ENCODE assay signal across 8 cellular contexts in the genomic region with DNA sequence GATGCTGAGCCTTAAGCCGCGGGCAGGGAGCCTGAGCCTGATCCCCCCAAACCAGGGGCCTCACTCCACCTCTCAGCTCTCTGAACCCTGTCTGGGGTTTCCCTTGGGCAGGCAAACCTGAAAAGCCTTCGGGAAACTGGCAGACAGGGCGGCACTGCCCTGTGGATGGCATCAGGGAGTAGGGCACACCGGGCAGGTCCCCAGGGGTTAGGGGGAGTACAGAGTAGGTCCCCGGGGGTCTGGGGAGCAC. TPM values are rescaled to one million over a fixed set of nuclear protein-coding genes. Genes with fewer than 3 reads are reported as not detected.
DNase-seq lines count a peak whose midpoint lies in the region; ATAC-seq, FAIRE-seq and TF ChIP-seq lines count a peak whose summit lies in the region.

No MANE protein-coding gene starts in this region.

- H3K27me3 ChIP-seq in DOHH2 (ENCODE audit: control insufficient read depth, low read length): no peaks in the 10 kb centered on the region
- H3K27me3 ChIP-seq in RWPE2 (ENCODE audit: insufficient read depth, poor library complexity, severe bottlenecking): no peaks in the 10 kb centered on the region

- H3K4me1 ChIP-seq in DOHH2 (ENCODE audit: control insufficient read depth, low read length) (peaks cover 92% of the 10 kb centered on the region), RWPE2 (ENCODE audit: insufficient read depth, poor library complexity, severe bottlenecking) (peaks cover 24% of the 10 kb centered on the region)

- H3K9me2 ChIP-seq in DOHH2 (replicated peaks; ENCODE audit: control insufficient read depth, low read length): no peaks in the 10 kb centered on the region

- no peak for ATAC-seq in RWPE2 (ENCODE audit: low read depth)
- ATAC-seq in sciatic nerve: no peak

- peaks cover 87% of the 10 kb centered on the region for H3K36me3 ChIP-seq in DOHH2 (ENCODE audit: control insufficient read depth, low read length)
- peaks cover 77% of the 10 kb centered on the region for H3K36me3 ChIP-seq in RWPE2 (ENCODE audit: low read depth)

- TF ChIP-seq CTCF in DOHH2 (IDR thresholded peaks at IDR 0.05; ENCODE audit: low read depth, low read length, poor library complexity, severe bottlenecking) (no peak), RWPE2 (IDR thresholded peaks at IDR 0.05; ENCODE audit: poor library complexity, severe bottlenecking) (no peak), epithelial cell of proximal tubule (conservative IDR thresholded peaks at IDR 0.05; ENCODE audit: low read depth, low read length) (no peak)

- H3K79me2 ChIP-seq in DOHH2 (ENCODE audit: control insufficient read depth, low read length): peaks cover 48% of the 10 kb centered on the region

- H3K4me2 ChIP-seq in DOHH2 (ENCODE audit: low read length): peak overlapping the region; percentile 77

- intact Hi-C loops in sciatic nerve (cut with DNase I): no loop called here

- no peak for DNase-seq in RWPE2 (ENCODE audit: low spot score)
- DNase-seq in epithelial cell of proximal tubule (ENCODE audit: low read depth): no peak
- DNase-seq in sciatic nerve (ENCODE audit: low spot score): peak; percentile 77
- no peak for DNase-seq in GM19238 (ENCODE audit: insufficient read length, low spot score)
- no peak for DNase-seq in SW480 (ENCODE audit: low spot score)
- DNase-seq in RCC 7860 (ENCODE audit: low spot score): no peak
- DNase-seq in activated CD4-positive, alpha-beta T cell treated with anti-CD3 and anti-CD28 coated beads, Interleukin-2, amount 50 U/mL, for 1 hour: no peak

- H3K9me3 ChIP-seq in DOHH2 (ENCODE audit: control insufficient read depth, insufficient read depth, low read length) (no peaks in the 10 kb centered on the region), RWPE2 (ENCODE audit: severe bottlenecking) (no peaks in the 10 kb centered on the region)

- H4K20me1 ChIP-seq in DOHH2 (ENCODE audit: control insufficient read depth, insufficient read depth, low read depth, low read length): peaks cover 40% of the 10 kb centered on the region

- H3K27ac ChIP-seq in DOHH2 (ENCODE audit: low read depth, low read length): peak overlapping the region; percentile 46
- H3K27ac ChIP-seq in RWPE2 (ENCODE audit: poor library complexity, severe bottlenecking): peak overlapping the region; percentile 83

- peak overlapping the region; percentile 61 for H3K4me3 ChIP-seq in DOHH2 (ENCODE audit: low read length)
- H3K4me3 ChIP-seq in RWPE2 (ENCODE audit: severe bottlenecking): no peak overlapping the region
- H3K4me3 ChIP-seq in epithelial cell of proximal tubule (ENCODE audit: low read depth, low read length): peak overlapping the region; percentile 33

- no peak for FAIRE-seq in RCC 7860 (lab: Jason Lieb, UNC)

- H3F3A ChIP-seq in DOHH2 (ENCODE audit: control insufficient read depth, insufficient read depth): peaks cover 56% of the 10 kb centered on the region

RNA-seq across cellular contexts. Expression of gene MKNK2, which starts 9.7 kb away (rescaled TPM):
- total RNA-seq in epithelial cell of proximal tubule: 118 and 154 TPM in 2 replicates
- 140 TPM for total RNA-seq in sciatic nerve

RNA-seq across cellular contexts. Expression of gene BTBD2, which starts 25.8 kb away (rescaled TPM):
- total RNA-seq in epithelial cell of proximal tubule: 56.2 and 59.7 TPM in 2 replicates
- 65.7 TPM for total RNA-seq in sciatic nerve

RNA-seq across cellular contexts. Expression of gene MOB3A, which starts 54.8 kb away (rescaled TPM):
- total RNA-seq in epithelial cell of proximal tubule: 29.9 and 36.0 TPM in 2 replicates
- total RNA-seq in sciatic nerve: 54.0 TPM

RNA-seq across cellular contexts. Expression of gene IZUMO4, which starts 55.4 kb away (rescaled TPM):
- total RNA-seq in epithelial cell of proximal tubule: 1.0 and 5.2 TPM in 2 replicates
- 37.8 TPM for total RNA-seq in sciatic nerve
